In the genomic region with DNA sequence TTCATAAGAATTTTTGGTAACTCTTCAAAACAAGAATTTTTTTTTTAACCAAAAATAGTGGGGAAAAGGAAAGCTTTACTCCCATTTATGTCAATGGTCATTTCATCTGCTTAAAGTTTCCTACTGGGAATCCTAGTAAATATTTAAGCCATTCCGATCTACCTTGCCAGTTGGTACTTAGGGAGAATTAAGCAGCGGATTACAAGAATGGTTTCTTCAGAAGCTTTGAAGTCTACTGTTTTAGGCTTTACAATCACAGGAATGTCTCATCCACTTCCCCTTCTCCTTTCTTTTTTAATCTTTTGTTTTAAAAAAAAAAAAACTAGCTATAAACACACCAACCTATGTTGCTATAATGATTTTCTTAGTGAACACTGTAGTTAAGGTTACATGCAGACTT, we compare ENCODE assay signal across 22 cellular contexts.
"Had no signal": no experiment of that assay in that cellular context is flagged by ENCODE, and none has a peak within 500 bp of the region (broad histone marks: within the 10 kb centered on the region; RNA-seq: fewer than 3 reads in every experiment).

No MANE protein-coding gene starts in this region.

- DNase-seq: dermis blood vessel endothelial cell; effector CD4-positive, alpha-beta T cell; foreskin melanocyte; head of caudate nucleus; kidney; left cardiac atrium; left ventricle myocardium inferior; lower lobe of right lung; midbrain; ovary; right lobe of liver; stimulated activated CD4-positive, alpha-beta T cell treated with anti-CD3 and anti-CD28 coated beads, Interleukin-1b, Interleukin-23, amount 100 ng/mL, for 48 hours; stimulated activated CD4-positive, alpha-beta T cell treated with anti-CD3 and anti-CD28 coated beads, Interleukin-4, amount 100 ng/mL, for 24 hours; tibial artery; upper lobe of right lung had no signal

- H3K4me3 ChIP-seq: hepatocyte, left ventricle myocardium inferior, lower lobe of right lung, ovary, right lobe of liver, tibial artery, upper lobe of right lung, vagina had no signal

- H3K9me3 ChIP-seq: lower lobe of right lung, ovary, right lobe of liver, tibial artery, upper lobe of right lung, vagina had no signal

- H3K27me3 ChIP-seq: hepatocyte, ovary, right lobe of liver, tibial artery, upper lobe of right lung, vagina had no signal

- FAIRE-seq: colon, kidney had no signal

- H3K27me3 Mint-ChIP-seq: memory B cell; natural killer cell treated with Interleukin-12 subunit alpha and Interleukin-12 subunit beta and Interleukin-15 and Interleukin-18, amount 100 ng/mL, for 72 hours; stimulated activated memory B cell treated with anti-CD40 and anti-IgM and Interleukin-4, amounts not matched to agents 10 μg/mL and 1 μg/mL and 100 μg/mL, for 72 hours; stimulated activated naive CD8-positive, alpha-beta T cell treated with anti-CD3 and anti-CD28 coated beads, Interleukin-15, Interleukin-2, amounts not matched to agents 100 ng/mL and 50 ng/mL, for 24 hours had no signal

- H3K4me3 Mint-ChIP-seq: memory B cell; natural killer cell treated with Interleukin-12 subunit alpha and Interleukin-12 subunit beta and Interleukin-15 and Interleukin-18, amount 100 ng/mL, for 72 hours; stimulated activated memory B cell treated with anti-CD40 and anti-IgM and Interleukin-4, amounts not matched to agents 10 μg/mL and 1 μg/mL and 100 μg/mL, for 72 hours; stimulated activated naive CD8-positive, alpha-beta T cell treated with anti-CD3 and anti-CD28 coated beads, Interleukin-15, Interleukin-2, amounts not matched to agents 100 ng/mL and 50 ng/mL, for 24 hours had no signal

- H3K27ac Mint-ChIP-seq: memory B cell; natural killer cell treated with Interleukin-12 subunit alpha and Interleukin-12 subunit beta and Interleukin-15 and Interleukin-18, amount 100 ng/mL, for 72 hours; stimulated activated memory B cell treated with anti-CD40 and anti-IgM and Interleukin-4, amounts not matched to agents 10 μg/mL and 1 μg/mL and 100 μg/mL, for 72 hours; stimulated activated naive CD8-positive, alpha-beta T cell treated with anti-CD3 and anti-CD28 coated beads, Interleukin-15, Interleukin-2, amounts not matched to agents 100 ng/mL and 50 ng/mL, for 24 hours had no signal

- H2AFZ ChIP-seq: hepatocyte had no signal

- H3K36me3 Mint-ChIP-seq: memory B cell; natural killer cell treated with Interleukin-12 subunit alpha and Interleukin-12 subunit beta and Interleukin-15 and Interleukin-18, amount 100 ng/mL, for 72 hours; stimulated activated memory B cell treated with anti-CD40 and anti-IgM and Interleukin-4, amounts not matched to agents 10 μg/mL and 1 μg/mL and 100 μg/mL, for 72 hours had no signal

- H3K4me1 ChIP-seq: left ventricle myocardium inferior, lower lobe of right lung, right lobe of liver, tibial artery, upper lobe of right lung, vagina had no signal

- H3K36me3 ChIP-seq: left ventricle myocardium inferior, lower lobe of right lung, ovary, right lobe of liver, tibial artery, upper lobe of right lung, vagina had no signal

- H3K27ac ChIP-seq: hepatocyte, left ventricle myocardium inferior, lower lobe of right lung, ovary, right lobe of liver, tibial artery, upper lobe of right lung, vagina had no signal

- H3K4me2 ChIP-seq: hepatocyte had no signal

- H3K9me3 Mint-ChIP-seq: natural killer cell treated with Interleukin-12 subunit alpha and Interleukin-12 subunit beta and Interleukin-15 and Interleukin-18, amount 100 ng/mL, for 72 hours had no signal

- H3K4me1 Mint-ChIP-seq: memory B cell; stimulated activated memory B cell treated with anti-CD40 and anti-IgM and Interleukin-4, amounts not matched to agents 10 μg/mL and 1 μg/mL and 100 μg/mL, for 72 hours had no signal

- H3K79me2 ChIP-seq: hepatocyte had no signal
